In the genomic region with DNA sequence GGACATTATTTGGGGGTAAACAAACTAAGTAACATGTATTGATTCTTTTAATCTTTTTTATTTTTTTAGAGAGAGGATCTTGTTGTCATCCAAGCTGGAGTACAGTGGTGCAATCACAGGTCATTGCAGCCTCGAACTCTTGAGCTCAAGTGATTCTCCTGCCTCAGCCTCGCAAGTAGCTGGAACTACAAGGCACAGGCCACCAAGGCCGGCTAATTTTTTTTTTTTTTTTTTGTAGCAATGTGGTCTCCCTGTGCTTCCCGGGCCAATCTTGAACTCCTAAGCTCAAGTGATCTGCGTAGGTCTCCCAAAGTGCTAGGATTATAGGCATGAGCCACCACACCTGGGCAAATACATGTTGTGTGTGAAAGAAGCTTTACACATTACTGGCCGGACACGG, we compare ENCODE assay signal across 30 cellular contexts.
"Had no signal": no experiment of that assay in that cellular context is flagged by ENCODE, and none has a peak within 500 bp of the region (broad histone marks: within the 10 kb centered on the region; RNA-seq: fewer than 3 reads in every experiment).

No MANE protein-coding gene starts in this region.

- H3K4me3 ChIP-seq: left lung, lower lobe of right lung, neural progenitor cell, psoas muscle, skin epidermis, stomach, testis, thyroid gland, transverse colon, upper lobe of left lung had no signal

- H3K4me2 ChIP-seq: neural progenitor cell had no signal

- H3K4me1 ChIP-seq: left lung, lower lobe of right lung, neural progenitor cell, parathyroid adenoma, psoas muscle, stomach, testis, thyroid gland, transverse colon, upper lobe of left lung had no signal

- H3K36me3 ChIP-seq: neural progenitor cell, thyroid gland, transverse colon had no signal

- H3K27me3 ChIP-seq: left lung, neural progenitor cell, neutrophil, stomach, testis, thyroid gland, transverse colon, upper lobe of left lung had no signal

- H3K9me3 ChIP-seq: left lung, lower lobe of right lung, neutrophil, psoas muscle, stomach, testis, thyroid gland, transverse colon, upper lobe of left lung had no signal

- H3K27ac ChIP-seq: left lung, lower lobe of right lung, neutrophil, parathyroid adenoma, psoas muscle, skin epidermis, stomach, testis, thyroid gland, transverse colon, upper lobe of left lung had no signal

- ATAC-seq: left colon; left lung; lower lobe of right lung; natural killer cell; psoas muscle; sciatic nerve; stimulated activated naive B cell treated with anti-CD40 and anti-IgM and Interleukin-4, amounts not matched to agents 10 μg/mL and 1 μg/mL and 100 μg/mL, for 72 hours; stimulated activated naive CD8-positive, alpha-beta T cell treated with anti-CD3 and anti-CD28 coated beads, Interleukin-15, Interleukin-2, amounts not matched to agents 100 U/mL and 50 U/mL, for 24 hours had no signal

- FAIRE-seq: islet of Langerhans, kidney, urothelium cell line had no signal

- H2AFZ ChIP-seq: neural progenitor cell, parathyroid adenoma had no signal

- H3K79me2 ChIP-seq: parathyroid adenoma had no signal

- DNase-seq: hypothalamus; immature natural killer cell; kidney; left colon; left lung; lower lobe of right lung; mesendoderm; naive B cell; natural killer cell; nephron progenitor cell; occipital lobe; psoas muscle; stimulated activated CD4-positive, alpha-beta T cell treated with anti-CD3 and anti-CD28 coated beads, Interleukin-12 subunit alpha, Interleukin-12 subunit beta, amount 100 ng/mL, for 4 hours; stimulated activated CD4-positive, alpha-beta T cell treated with anti-CD3 and anti-CD28 coated beads, Interleukin-15, amount 100 ng/mL, for 24 hours; stimulated activated CD4-positive, alpha-beta T cell treated with anti-CD3 and anti-CD28 coated beads, Interleukin-2, amount 100 ng/mL, for 24 hours; stimulated activated CD4-positive, alpha-beta T cell treated with anti-CD3 and anti-CD28 coated beads, Interleukin-4, amount 100 ng/mL, for 1 hour; stimulated activated naive B cell treated with anti-CD40 and anti-IgM and Interleukin-4, amounts not matched to agents 10 μg/mL and 1 μg/mL and 100 μg/mL, for 72 hours; stimulated activated naive CD8-positive, alpha-beta T cell treated with anti-CD3 and anti-CD28 coated beads, Interleukin-15, Interleukin-2, amounts not matched to agents 100 U/mL and 50 U/mL, for 24 hours; stomach; testis; thyroid gland; transverse colon; upper lobe of left lung had no signal

- H3K9ac ChIP-seq: neural progenitor cell, parathyroid adenoma had no signal
